ENCODE assay signal across 25 cellular contexts in the genomic region with DNA sequence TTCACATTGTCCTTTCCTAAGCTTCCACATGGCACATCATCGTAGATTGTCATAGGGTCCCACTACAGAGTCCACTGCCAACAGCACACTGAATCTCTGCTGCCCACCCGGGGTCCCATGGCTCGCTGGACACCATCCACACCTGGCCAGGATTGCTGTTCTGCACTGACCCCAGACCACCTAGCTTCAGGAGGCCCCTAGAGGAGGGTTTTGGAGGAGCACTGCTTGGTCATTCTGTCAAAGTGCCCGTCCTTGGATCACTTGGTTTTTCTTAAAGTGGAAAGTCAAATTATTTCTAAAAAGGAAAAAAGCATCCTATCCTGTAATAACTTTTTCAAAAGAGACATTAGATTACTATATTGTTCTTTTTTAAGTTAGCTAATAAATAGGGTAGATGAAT. TPM values are rescaled to one million over a fixed set of nuclear protein-coding genes. Genes with fewer than 3 reads are reported as not detected.
"Had no signal": no experiment of that assay in that cellular context is flagged by ENCODE, and none has a peak within 500 bp of the region (broad histone marks: within the 10 kb centered on the region; RNA-seq: fewer than 3 reads in every experiment).

No MANE protein-coding gene starts in this region.

- H3K36me3 ChIP-seq: esophagus muscularis mucosa, heart right ventricle, ovary, right lobe of liver, transverse colon had no signal

- H3K4me3 Mint-ChIP-seq: activated CD4-positive, alpha-beta memory T cell treated with anti-CD3 and anti-CD28 coated beads, Interleukin-2, amount 10 ng/mL, durations not matched to agents 7 days and 5 days; activated CD4-positive, alpha-beta T cell treated with anti-CD3 and anti-CD28 coated beads, Interleukin-2, amount 10 ng/mL, durations not matched to agents 7 days and 5 days; activated T-cell treated with anti-CD3 and anti-CD28 coated beads, Interleukin-2, amount 50 U/mL, for 24 hours; nephron had no signal

- H3K27ac Mint-ChIP-seq: activated CD4-positive, alpha-beta memory T cell treated with anti-CD3 and anti-CD28 coated beads, Interleukin-2, amount 10 ng/mL, durations not matched to agents 7 days and 5 days; activated CD4-positive, alpha-beta T cell treated with anti-CD3 and anti-CD28 coated beads, Interleukin-2, amount 10 ng/mL, durations not matched to agents 7 days and 5 days; activated T-cell treated with anti-CD3 and anti-CD28 coated beads, Interleukin-2, amount 50 U/mL, for 24 hours; nephron; progenitor cell of endocrine pancreas had no signal

- ATAC-seq: foreskin keratinocyte, heart right ventricle had no signal

- H3K27ac ChIP-seq: esophagus muscularis mucosa, foreskin keratinocyte, heart right ventricle, ovary, right lobe of liver, transverse colon had no signal

- H3K27me3 ChIP-seq: ovary, right lobe of liver, transverse colon had no signal

- H3K4me1 Mint-ChIP-seq: activated CD4-positive, alpha-beta memory T cell treated with anti-CD3 and anti-CD28 coated beads, Interleukin-2, amount 10 ng/mL, durations not matched to agents 7 days and 5 days; nephron had no signal

- H3K9me3 ChIP-seq: esophagus muscularis mucosa, heart right ventricle, ovary, right lobe of liver, transverse colon had no signal

- H3K4me1 ChIP-seq: esophagus muscularis mucosa, foreskin keratinocyte, transverse colon had no signal

- DNase-seq: activated CD4-positive, alpha-beta memory T cell treated with anti-CD3 and anti-CD28 coated beads, Interleukin-2, amount 10 ng/mL, durations not matched to agents 7 days and 5 days; activated CD4-positive, alpha-beta T cell treated with anti-CD3 and anti-CD28 coated beads for 1 hour; activated CD4-positive, alpha-beta T cell treated with anti-CD3 and anti-CD28 coated beads, Interleukin-2, amount 10 ng/mL, durations not matched to agents 7 days and 5 days; activated CD8-positive, alpha-beta memory T cell treated with anti-CD3 and anti-CD28 coated beads, Interleukin-2, amount 50 U/mL, for 48 hours; activated gamma-delta T cell; activated naive CD4-positive, alpha-beta T cell treated with anti-CD3 and anti-CD28 coated beads, Interleukin-2, amount 50 U/mL, for 16 hours; activated T-cell treated with anti-CD3 and anti-CD28 coated beads, Interleukin-2, amount 50 U/mL, for 24 hours; amniotic stem cell; caudate nucleus; foreskin keratinocyte; heart right ventricle; kidney glomerular epithelial cell; ovary; right lobe of liver; stimulated activated CD4-positive, alpha-beta T cell treated with anti-CD3 and anti-CD28 coated beads, Interleukin-2, amount 100 ng/mL, for 48 hours; stimulated activated naive CD4-positive, alpha-beta T cell treated with Interleukin-2 at 50 U/mL for 16 hours; T1000; transverse colon had no signal

- H3K4me3 ChIP-seq: esophagus muscularis mucosa, heart right ventricle, ovary, right lobe of liver, transverse colon had no signal

- H3K9me3 Mint-ChIP-seq: activated CD4-positive, alpha-beta memory T cell treated with anti-CD3 and anti-CD28 coated beads, Interleukin-2, amount 10 ng/mL, durations not matched to agents 7 days and 5 days; activated CD4-positive, alpha-beta T cell treated with anti-CD3 and anti-CD28 coated beads, Interleukin-2, amount 10 ng/mL, durations not matched to agents 7 days and 5 days; activated T-cell treated with anti-CD3 and anti-CD28 coated beads, Interleukin-2, amount 50 U/mL, for 24 hours; nephron had no signal

RNA-seq across cellular contexts. Expression of gene CHRNA1, which starts 59.0 kb away (rescaled TPM):
- total RNA-seq: activated CD4-positive, alpha-beta memory T cell treated with anti-CD3 and anti-CD28 coated beads, Interleukin-2, amount 10 ng/mL, durations not matched to agents 7 days and 5 days; activated CD4-positive, alpha-beta T cell treated with anti-CD3 and anti-CD28 coated beads, Interleukin-2, amount 10 ng/mL, durations not matched to agents 7 days and 5 days; esophagus muscularis mucosa; foreskin keratinocyte; left lobe of liver; mucosa of gallbladder; progenitor cell of endocrine pancreas; temporal lobe had no signal
- polyA plus RNA-seq: foreskin keratinocyte, urinary bladder had no signal
